Comparison of ENCODE assay signal across 15 cellular contexts in the genomic region with DNA sequence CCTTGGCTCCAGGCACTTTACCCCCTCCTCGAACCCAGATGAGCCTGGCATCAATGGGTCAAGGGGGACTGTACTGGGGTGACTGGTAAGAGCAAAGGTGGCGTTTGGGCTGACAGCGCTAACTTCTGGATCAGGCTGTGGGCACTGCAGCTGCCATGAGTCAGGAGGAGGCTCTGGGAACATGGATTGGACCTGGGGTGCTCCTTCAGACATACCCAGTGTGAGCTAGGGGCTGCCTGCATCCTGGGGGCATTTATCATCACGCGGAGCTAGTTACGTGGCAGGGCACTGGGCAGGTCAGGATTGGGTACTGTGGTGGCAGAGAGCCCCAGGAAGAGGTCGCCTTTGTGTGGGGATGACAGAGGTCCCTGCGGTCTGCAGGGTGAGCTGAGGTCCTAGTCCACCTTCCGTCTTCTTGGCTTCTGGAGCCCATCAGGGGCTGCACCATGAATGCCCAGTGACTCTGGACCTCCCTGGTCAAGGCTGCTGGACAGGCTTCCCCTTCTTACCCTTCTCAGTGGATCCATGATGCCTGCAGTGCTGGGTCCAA. TPM values are rescaled to one million over a fixed set of nuclear protein-coding genes. Genes with fewer than 3 reads are reported as not detected.
DNase-seq lines count a peak whose midpoint lies in the region; ATAC-seq and TF ChIP-seq lines count a peak whose summit lies in the region.
"Had no signal": no experiment of that assay in that cellular context is flagged by ENCODE, and none has a peak within 500 bp of the region (broad histone marks: within the 10 kb centered on the region; RNA-seq: fewer than 3 reads in every experiment).

No MANE protein-coding gene starts in this region.

- ATAC-seq in IMR-90 (ENCODE audit: low read depth) (no peak), HG02571 (IDR thresholded peaks at IDR 0.05; ENCODE audit: unreplicated experiment) (no peak), HG03095 (IDR thresholded peaks at IDR 0.05; ENCODE audit: unreplicated experiment) (no peak)
- ATAC-seq: GM23338 had no signal

- H4K8ac ChIP-seq in IMR-90 (ENCODE audit: low read depth in 2 of 2, low read length in 2 of 2) = no peak overlapping the region
- H4K8ac ChIP-seq in mesenchymal stem cell (ENCODE audit: low read length) = no peak overlapping the region

- H3K56ac ChIP-seq in IMR-90 (ENCODE audit: extremely low read depth, insufficient read depth, low read length) = no peak overlapping the region

- H2AFZ ChIP-seq in IMR-90 (replicated peaks; ENCODE audit: low read length, poor library complexity) (no peak overlapping the region), mesenchymal stem cell (ENCODE audit: low read depth, low read length) (no peak overlapping the region)
- H2AFZ ChIP-seq: GM23338 had no signal

- H2BK20ac ChIP-seq in IMR-90 (ENCODE audit: low read depth, low read length) = no peak overlapping the region

- no peak overlapping the region; the same call in 1 of the 2 replicates for H3K4ac ChIP-seq in IMR-90 (ENCODE audit: low read depth, low read length)
- H3K4ac ChIP-seq in mesenchymal stem cell (ENCODE audit: low read depth in 1 of 2, low read length in 2 of 2) = no peak overlapping the region

- peaks cover 2% of the 10 kb centered on the region; the same call in 1 of the 2 replicates for H3K27me3 ChIP-seq in IMR-90 (ENCODE audit: control insufficient read depth, insufficient read depth, low read length)
- H3K27me3 ChIP-seq in mesenchymal stem cell (ENCODE audit: control insufficient read depth in 1 of 2, insufficient read depth in 1 of 2, low read length in 2 of 2) = peaks cover 37 to 63% of the 10 kb centered on the region in 2 experiments
- peaks cover 0 to 81% (median 3%) of the 10 kb centered on the region in 7 donors for H3K27me3 ChIP-seq in spleen (replicated peaks in 1 of 7)
- H3K27me3 ChIP-seq: BLaER1 had no signal

- H3K27ac ChIP-seq in IMR-90 (ENCODE audit: insufficient read depth, low read length) (no peak overlapping the region), mesenchymal stem cell (ENCODE audit: low read length, poor library complexity, severe bottlenecking) (no peak overlapping the region), spleen (no peak overlapping the region)
- H3K27ac ChIP-seq: BLaER1 had no signal

- POLR2A ChIA-PET in IMR-90 (lab: Charles Lee; ENCODE audit: unreplicated experiment) = no interaction called here

- H3K18ac ChIP-seq in IMR-90 (ENCODE audit: low read depth, low read length) = no peak overlapping the region
- peak overlapping the region in 1 of 2 experiments; percentile 4 for H3K18ac ChIP-seq in mesenchymal stem cell (ENCODE audit: low read depth in 1 of 2, low read length in 2 of 2)

- no peak for TF ChIP-seq RAD21 in IMR-90 (IDR thresholded peaks at IDR 0.05; ENCODE audit: low read length)

- H3K14ac ChIP-seq in IMR-90 (replicated peaks; ENCODE audit: low read depth, low read length) (no peak overlapping the region), mesenchymal stem cell (ENCODE audit: low read length in 2 of 2) (no peak overlapping the region)

- in situ Hi-C loops in IMR-90 (cut with MboI; ENCODE audit: low sequenced_read_pairs) = no loop called here

- TF ChIP-seq CTCF in CD14-positive monocyte (IDR thresholded peaks at IDR 0.05) (no peak), IMR-90 (conservative IDR thresholded peaks at IDR 0.05; ENCODE audit: low read depth, low read length) (no peak), spleen (IDR thresholded peaks at IDR 0.05 in 8 of 11, conservative IDR thresholded peaks at IDR 0.05 in 3 of 11) (no peak), progenitor cell of endocrine pancreas (IDR thresholded peaks at IDR 0.05; ENCODE audit: unreplicated experiment) (no peak)

- no peaks in the 10 kb centered on the region for H3K4me1 Mint-ChIP-seq in CD14-positive monocyte
- H3K4me1 Mint-ChIP-seq in progenitor cell of endocrine pancreas (ENCODE audit: low read depth) = peaks cover 9% of the 10 kb centered on the region

- CTCF ChIA-PET in IMR-90 (lab: Yijun Ruan, JAX) = no interaction called here

- no peak overlapping the region for H2BK12ac ChIP-seq in mesenchymal stem cell (ENCODE audit: low read length in 2 of 2)

- H3K9ac ChIP-seq in IMR-90 (ENCODE audit: low read depth, low read length) = no peak overlapping the region
- H3K9ac ChIP-seq in mesenchymal stem cell (ENCODE audit: low read length) = no peak overlapping the region
- H3K9ac ChIP-seq: BLaER1 had no signal

- H2BK120ac ChIP-seq in IMR-90 (ENCODE audit: low read depth, low read length) (no peak overlapping the region), mesenchymal stem cell (ENCODE audit: low read depth, low read length) (no peak overlapping the region)

- peak overlapping the region; percentile 63 for H2AK9ac ChIP-seq in IMR-90 (replicated peaks; ENCODE audit: low read depth, low read length, poor library complexity)

- no peaks in the 10 kb centered on the region for H3K36me3 ChIP-seq in IMR-90 (ENCODE audit: control insufficient read depth, insufficient read depth, low read length)
- H3K36me3 ChIP-seq in mesenchymal stem cell (ENCODE audit: control insufficient read depth in 1 of 2, insufficient read depth in 2 of 2, low read depth in 1 of 2, low read length in 2 of 2) = no peaks in the 10 kb centered on the region
- H3K36me3 ChIP-seq in spleen = no peaks in the 10 kb centered on the region
- H3K36me3 ChIP-seq: BLaER1, HAP-1 had no signal

- H3K27ac Mint-ChIP-seq in CD14-positive monocyte (peak overlapping the region in 1 of 7 donors; percentile 67), progenitor cell of endocrine pancreas (no peak overlapping the region)
- H3K27ac Mint-ChIP-seq: CD4-positive, alpha-beta T cell; GM23338 had no signal

- BruUV-seq in IMR-90 (replicated peaks; lab: Mats Ljungman, UMichigan) = no TSS peak

- WGBS in IMR-90 (ENCODE audit: extremely low coverage in 2 of 2, insufficient read length in 1 of 2), 2 experiments = 90% methylated on average over 5 of the region's 9 CpGs; no CpG with 5 or more reads in 1 of the 2 experiments
- 96% methylated on average over 9 of the region's 9 CpGs for whole genome bisulfite sequencing in mesenchymal stem cell
- 90 to 100% (median 93%) methylated on average over 5 to 9 of the region's 9 CpGs for WGBS in spleen, 5 donors

- H3K79me1 ChIP-seq in IMR-90 (ENCODE audit: low read depth in 1 of 2, low read length in 2 of 2) (no peaks in the 10 kb centered on the region), mesenchymal stem cell (replicated peaks; ENCODE audit: low read length, poor library complexity, severe bottlenecking) (no peaks in the 10 kb centered on the region)

- H2BK15ac ChIP-seq in IMR-90 (ENCODE audit: low read depth, low read length) (no peak overlapping the region), mesenchymal stem cell (ENCODE audit: low read depth, poor library complexity, severe bottlenecking) (peak overlapping the region; percentile 19)

- H3K9me1 ChIP-seq in IMR-90 (ENCODE audit: insufficient read depth, low read length) = peaks cover 2% of the 10 kb centered on the region; the same call in 1 of the 2 replicates

- intact Hi-C loops in CD14-positive monocyte (cut with micrococcal nuclease) (no loop called here), IMR-90 (cut with micrococcal nuclease) (no loop called here), spleen (cut with DNase I; ENCODE audit: low total_unique reads) (no loop called here)

- H4K20me1 ChIP-seq in IMR-90 (ENCODE audit: insufficient read depth, low read length) = no peaks in the 10 kb centered on the region
- H4K20me1 ChIP-seq: BLaER1 had no signal

- H3K9me3 ChIP-seq in IMR-90 (ENCODE audit: control insufficient read depth, insufficient read depth, low read length) = no peaks in the 10 kb centered on the region
- no peaks in the 10 kb centered on the region for H3K9me3 ChIP-seq in mesenchymal stem cell (ENCODE audit: control insufficient read depth, low read length)
- H3K9me3 ChIP-seq in spleen = no peaks in the 10 kb centered on the region
- H3K9me3 ChIP-seq: BLaER1, HAP-1 had no signal

- H3K4me2 ChIP-seq in IMR-90 (ENCODE audit: low read depth, low read length) (no peak overlapping the region), mesenchymal stem cell (ENCODE audit: low read length, poor library complexity, severe bottlenecking) (no peak overlapping the region)
- H3K4me2 ChIP-seq: GM23338 had no signal

- H3K23ac ChIP-seq in IMR-90 (ENCODE audit: low read depth, low read length) (no peak overlapping the region), mesenchymal stem cell (ENCODE audit: low read length in 2 of 2) (no peak overlapping the region)

- H4K91ac ChIP-seq in IMR-90 (ENCODE audit: insufficient read depth, low read depth, low read length) (no peak overlapping the region), mesenchymal stem cell (ENCODE audit: low read length) (no peak overlapping the region)

- no peak overlapping the region for H3K4me3 Mint-ChIP-seq in CD14-positive monocyte
- H3K4me3 Mint-ChIP-seq in progenitor cell of endocrine pancreas (ENCODE audit: low read depth) = no peak overlapping the region
- H3K4me3 Mint-ChIP-seq: CD4-positive, alpha-beta T cell; GM23338 had no signal

- H4K5ac ChIP-seq in IMR-90 (ENCODE audit: low read depth, low read length) = no peak overlapping the region

- dilution Hi-C loops in IMR-90 (cut with HindIII; ENCODE audit: low sequenced_read_pairs, unreplicated experiment) = no loop called here

- peak overlapping the region; percentile 32; the same call in 1 of the 2 replicates for H2AK5ac ChIP-seq in IMR-90 (ENCODE audit: low read depth, low read length)
- H2AK5ac ChIP-seq in mesenchymal stem cell (ENCODE audit: low read length, severe bottlenecking) = no peak overlapping the region

- peaks cover 6% of the 10 kb centered on the region; the same call in 1 of the 2 replicates for H3K4me1 ChIP-seq in IMR-90 (ENCODE audit: control insufficient read depth, insufficient read depth, low read length)
- peaks cover 14% of the 10 kb centered on the region for H3K4me1 ChIP-seq in mesenchymal stem cell (ENCODE audit: control insufficient read depth, insufficient read depth, low read depth, low read length)
- peaks cover 0 to 13% (median 1%) of the 10 kb centered on the region in 6 donors for H3K4me1 ChIP-seq in spleen
- H3K4me1 ChIP-seq: HAP-1 had no signal

- H3K4me3 ChIP-seq in IMR-90 (ENCODE audit: insufficient read depth, low read depth, low read length) = no peak overlapping the region
- no peak overlapping the region for H3K4me3 ChIP-seq in mesenchymal stem cell (ENCODE audit: insufficient read depth in 1 of 2, low read depth in 1 of 2, low read length in 2 of 2)
- H3K4me3 ChIP-seq in spleen = no peak overlapping the region
- H3K4me3 ChIP-seq: BLaER1, GM23338, HAP-1 had no signal

- H3K9me3 Mint-ChIP-seq in CD14-positive monocyte (peaks cover 0 to 2% (median 0%) of the 10 kb centered on the region in 7 donors), progenitor cell of endocrine pancreas (ENCODE audit: low read depth) (no peaks in the 10 kb centered on the region)
- H3K9me3 Mint-ChIP-seq: CD4-positive, alpha-beta T cell had no signal

- peaks cover 9 to 35% (median 18%) of the 10 kb centered on the region in 3 donors for H3K27me3 Mint-ChIP-seq in CD14-positive monocyte (ENCODE audit: low read depth in 3 of 3)
- peaks cover 74% of the 10 kb centered on the region for H3K27me3 Mint-ChIP-seq in progenitor cell of endocrine pancreas

- H3K36me3 Mint-ChIP-seq in CD14-positive monocyte (no peaks in the 10 kb centered on the region), progenitor cell of endocrine pancreas (ENCODE audit: insufficient read depth) (no peaks in the 10 kb centered on the region)

- TF ChIP-seq POLR2A in IMR-90 (IDR thresholded peaks at IDR 0.05; ENCODE audit: low read depth, low read length) (no peak), spleen (IDR thresholded peaks at IDR 0.05) (no peak)

- no peak overlapping the region for H2BK5ac ChIP-seq in IMR-90 (ENCODE audit: low read depth, low read length, poor library complexity, severe bottlenecking)
- no peak overlapping the region for H2BK5ac ChIP-seq in mesenchymal stem cell (ENCODE audit: low read depth, low read length, poor library complexity, severe bottlenecking)

- peak; percentile 14 for DNase-seq in CD14-positive monocyte (ENCODE audit: low spot score)
- no peak for DNase-seq in IMR-90
- DNase-seq in mesenchymal stem cell = no peak
- peak; percentile 58 for DNase-seq in spleen
- DNase-seq in progenitor cell of endocrine pancreas (ENCODE audit: low spot score, unreplicated experiment) = no peak
- DNase-seq: CD4-positive, alpha-beta T cell; DMS153; DMS79 treated with DMSO at 0.1 percent for 48 hours; EL; KBM-7 had no signal

RNA-seq across cellular contexts. Expression of a gene that starts 13.1 kb away (rescaled TPM):
- polyA plus RNA-seq in CD14-positive monocyte = not detected
- under 0.01 and 0.18 TPM in 2 replicates for total RNA-seq in IMR-90 (2012; rRNA removed)
- 0.29 and 0.38 TPM in 2 replicates for polyA plus RNA-seq in IMR-90 (2012; rRNA removed)
- polyA plus RNA-seq in IMR-90 (2012; cell fraction: cytosol; rRNA removed) = 0.25 and 0.36 TPM in 2 replicates
- polyA plus RNA-seq in IMR-90 (2012; cell fraction: nucleus; rRNA removed; ENCODE audit: low replicate concordance) = 0.39 and 0.41 TPM in 2 replicates
- polyA plus RNA-seq in mesenchymal stem cell (2013, experiment 1 of 2) = 0.26 TPM
- polyA plus RNA-seq in mesenchymal stem cell (2013, experiment 2 of 2) = 0.23 TPM
- 1 to 10 TPM in 4 of 7 donors, under 1 TPM in 3; 0.40 to 2.4 (median 1.7) TPM for total RNA-seq in spleen
- polyA plus RNA-seq in spleen = under 1 TPM; 0.04 to 0.19 (median 0.14) TPM
- total RNA-seq in progenitor cell of endocrine pancreas = 0.13 TPM in 1 of 2 replicates, not detected in the other
- total RNA-seq: CD4-positive, alpha-beta T cell had no signal

Comparison
In these comparisons a context has a peak if more than half of its experiments do, and no peak if none do; other contexts are left out.
1. DNase-seq: peak in CD14-positive monocyte (single experiment) and spleen (single experiment); none in IMR-90 (single experiment), mesenchymal stem cell (single experiment) and progenitor cell of endocrine pancreas (single experiment).